Comparison of ENCODE assay signal across 36 cellular contexts in the genomic region with DNA sequence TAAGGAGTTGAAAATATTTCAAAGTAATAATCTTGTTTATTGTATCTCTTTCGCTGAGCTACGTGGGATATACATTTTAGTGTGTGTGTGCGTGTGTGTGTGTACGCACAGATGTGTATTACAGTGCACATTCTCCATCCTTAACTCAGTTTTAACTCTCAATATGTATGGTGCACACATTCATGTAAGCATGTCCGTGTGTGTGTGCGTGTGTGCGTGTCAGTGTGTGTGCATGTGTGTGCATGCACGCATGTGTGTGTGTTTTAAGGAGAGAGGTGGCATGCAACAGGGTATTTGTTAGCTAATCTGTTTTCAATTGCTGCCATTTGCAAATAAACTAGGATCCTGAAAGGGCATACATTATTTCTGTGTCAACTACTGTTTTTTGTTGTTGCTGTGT.
"Had no signal": no experiment of that assay in that cellular context is flagged by ENCODE, and none has a peak within 500 bp of the region (broad histone marks: within the 10 kb centered on the region; RNA-seq: fewer than 3 reads in every experiment).

No MANE protein-coding gene starts in this region.

- H3K27me3 ChIP-seq: MG63 had no signal

- H3K9ac ChIP-seq: KMS-11 had no signal

- H3K4me2 ChIP-seq: KMS-11 had no signal

- DNase-seq: Karpas-422, Kasumi-1, KG1, MG63, MM.1S, MV-4-11, NCI-H1048, NCI-H1092, NCI-H1092 treated with DMSO at 0.1 percent for 48 hours, NCI-H1105, NCI-H1105 treated with DMSO at 0.1 percent for 48 hours, NCI-H1417, NCI-H1417 treated with DMSO at 0.1 percent for 48 hours, NCI-H1436, NCI-H1436 treated with DMSO at 0.1 percent for 48 hours, NCI-H146, NCI-H1694, NCI-H1694 treated with DMSO at 0.1 percent for 48 hours, NCI-H187, NCI-H187 treated with DMSO at 0.1 percent for 48 hours, NCI-H1930, NCI-H2029, NCI-H2029 treated with DMSO at 0.1 percent for 48 hours, NCI-H2081, NCI-H2081 treated with DMSO at 0.1 percent for 48 hours, NCI-H2107, NCI-H2171, NCI-H2171 treated with DMSO at 0.1 percent for 48 hours, NCI-H2227 treated with DMSO at 0.1 percent for 48 hours, NCI-H226, NCI-H345, NCI-H446, NCI-H446 treated with DMSO at 0.1 percent for 48 hours, NCI-H510A, NCI-H510A treated with DMSO at 0.1 percent for 48 hours had no signal

- H3K9me3 ChIP-seq: MG63 had no signal

- H3K27ac ChIP-seq: KMS-11 had no signal

- H3K36me3 ChIP-seq: MG63 had no signal

- H3K4me3 ChIP-seq: MG63 had no signal
